In genomic region chr2:165197346-165197745, GRCh38 we compare ENCODE assay signal across 18 cellular contexts. TPM values are rescaled to one million over a fixed set of nuclear protein-coding genes. Genes with fewer than 3 reads are reported as not detected.
"Had no signal": no experiment of that assay in that cellular context is flagged by ENCODE, and none has a peak within 500 bp of the region (broad histone marks: within the 10 kb centered on the region; RNA-seq: fewer than 3 reads in every experiment).

No MANE protein-coding gene starts in this region.

- H3K9me3 Mint-ChIP-seq: activated T-helper 2 cell treated with anti-CD3 and anti-CD28 coated beads, Interferon-gamma antibody, Interleukin-2, Interleukin-4, amounts not matched to agents 10 μg/mL and 5 μg/mL and 100 μg/mL, durations not matched to agents 14 hours and 24 hours and 36 hours; neural crest cell; stimulated activated naive CD8-positive, alpha-beta T cell treated with anti-CD3 and anti-CD28 coated beads, Interleukin-15, Interleukin-2, amounts not matched to agents 100 ng/mL and 50 ng/mL, for 24 hours had no signal

- H3K27me3 ChIP-seq: ovary, upper lobe of right lung had no signal

- H3K27ac ChIP-seq: adrenal gland, ovary, upper lobe of right lung had no signal

- H3K36me3 ChIP-seq: adrenal gland, heart left ventricle, ovary, upper lobe of right lung had no signal

- DNase-seq: activated CD4-positive, alpha-beta T cell treated with anti-CD3 and anti-CD28 coated beads, Interleukin-2, amount 50 U/mL, for 1 hour; activated CD4-positive, CD25-positive, alpha-beta regulatory T cell; activated naive CD4-positive, alpha-beta T cell treated with anti-CD3 and anti-CD28 coated beads, Interleukin-2, amount 50 U/mL, for 16 hours; activated T-cell treated with anti-CD3 and anti-CD28 coated beads for 4 hours; adrenal gland; heart left ventricle; ovary; stimulated activated CD4-positive, alpha-beta T cell treated with anti-CD3 and anti-CD28 coated beads, Interleukin-4, amount 100 ng/mL, for 1 hour; stimulated activated CD8-positive, alpha-beta memory T cell treated with anti-CD3 and anti-CD28 coated beads, Interleukin-4, amount 100 ng/mL, for 48 hours; upper lobe of right lung had no signal

- FAIRE-seq: colon, endothelial cell of umbilical vein, frontal cortex, keratinocyte had no signal

- ATAC-seq: heart left ventricle, upper lobe of right lung had no signal

- H3K4me3 Mint-ChIP-seq: neural crest cell; stimulated activated naive CD8-positive, alpha-beta T cell treated with anti-CD3 and anti-CD28 coated beads, Interleukin-15, Interleukin-2, amounts not matched to agents 100 ng/mL and 50 ng/mL, for 24 hours had no signal

- H3K27me3 Mint-ChIP-seq: stimulated activated naive CD8-positive, alpha-beta T cell treated with anti-CD3 and anti-CD28 coated beads, Interleukin-15, Interleukin-2, amounts not matched to agents 100 ng/mL and 50 ng/mL, for 24 hours had no signal

- H3K4me1 Mint-ChIP-seq: neural crest cell had no signal

- H3K4me3 ChIP-seq: adrenal gland, heart left ventricle, ovary, upper lobe of right lung had no signal

- H3K27ac Mint-ChIP-seq: activated T-helper 2 cell treated with anti-CD3 and anti-CD28 coated beads, Interferon-gamma antibody, Interleukin-2, Interleukin-4, amounts not matched to agents 10 μg/mL and 5 μg/mL and 100 μg/mL, durations not matched to agents 14 hours and 24 hours and 36 hours; stimulated activated naive CD8-positive, alpha-beta T cell treated with anti-CD3 and anti-CD28 coated beads, Interleukin-15, Interleukin-2, amounts not matched to agents 100 ng/mL and 50 ng/mL, for 24 hours had no signal

- H3K4me1 ChIP-seq: adrenal gland, heart left ventricle, upper lobe of right lung had no signal

- H3K9me3 ChIP-seq: adrenal gland, heart left ventricle, ovary, upper lobe of right lung had no signal

RNA-seq across cellular contexts. Expression of gene SCN3A, which starts 6.5 kb away (rescaled TPM):
- total RNA-seq: activated CD8-positive, alpha-beta memory T cell treated with anti-CD3 and anti-CD28 coated beads for 36 hours; endothelial cell of umbilical vein had no signal
- polyA plus RNA-seq: endothelial cell of umbilical vein had no signal

RNA-seq across cellular contexts. Expression of gene SCN2A, which starts 41.9 kb away (rescaled TPM):
- total RNA-seq: activated CD8-positive, alpha-beta memory T cell treated with anti-CD3 and anti-CD28 coated beads for 36 hours; activated T-helper 2 cell treated with anti-CD3 and anti-CD28 coated beads, Interferon-gamma antibody, Interleukin-2, Interleukin-4, amounts not matched to agents 10 μg/mL and 5 μg/mL and 100 μg/mL, durations not matched to agents 14 hours and 24 hours and 36 hours; endothelial cell of umbilical vein had no signal
- polyA plus RNA-seq: endothelial cell of umbilical vein had no signal
